ENCODE assay signal across 8 cellular contexts in the genomic region with DNA sequence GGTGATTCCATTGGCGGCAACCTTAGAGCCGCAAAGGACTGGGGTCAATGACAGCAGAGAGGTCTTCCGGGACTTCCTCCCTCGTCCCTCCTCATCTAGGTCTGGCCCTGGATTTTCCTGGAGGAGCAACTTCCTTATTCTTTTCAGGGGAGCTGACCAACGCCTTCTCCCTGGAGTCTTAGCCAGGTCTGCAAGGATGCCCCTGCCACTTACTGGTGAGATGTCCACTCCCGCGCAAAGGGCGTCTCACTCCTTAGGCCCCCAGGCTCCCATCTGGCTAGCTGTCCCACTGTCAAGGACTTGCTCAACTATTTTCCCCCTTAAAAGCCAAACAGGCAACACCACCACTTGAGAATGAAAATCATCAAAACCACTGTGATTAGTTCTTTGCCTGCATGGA.
"Had no signal": no experiment of that assay in that cellular context is flagged by ENCODE, and none has a peak within 500 bp of the region (broad histone marks: within the 10 kb centered on the region; RNA-seq: fewer than 3 reads in every experiment).

No MANE protein-coding gene starts in this region.

- FAIRE-seq: endometrium had no signal

- H3K4me3 Mint-ChIP-seq: activated CD4-positive, alpha-beta memory T cell treated with anti-CD3 and anti-CD28 coated beads, Interleukin-2, amount 10 ng/mL, durations not matched to agents 7 days and 5 days; nephron progenitor cell; stimulated activated naive CD8-positive, alpha-beta T cell treated with anti-CD3 and anti-CD28 coated beads, Interleukin-15, Interleukin-2, amounts not matched to agents 100 ng/mL and 50 ng/mL, for 24 hours had no signal

- H3K27me3 Mint-ChIP-seq: activated CD4-positive, alpha-beta memory T cell treated with anti-CD3 and anti-CD28 coated beads, Interleukin-2, amount 10 ng/mL, durations not matched to agents 7 days and 5 days; stimulated activated naive CD8-positive, alpha-beta T cell treated with anti-CD3 and anti-CD28 coated beads, Interleukin-15, Interleukin-2, amounts not matched to agents 100 ng/mL and 50 ng/mL, for 24 hours had no signal

- H3K27ac Mint-ChIP-seq: activated CD4-positive, alpha-beta memory T cell treated with anti-CD3 and anti-CD28 coated beads, Interleukin-2, amount 10 ng/mL, durations not matched to agents 7 days and 5 days; nephron progenitor cell; stimulated activated naive CD8-positive, alpha-beta T cell treated with anti-CD3 and anti-CD28 coated beads, Interleukin-15, Interleukin-2, amounts not matched to agents 100 ng/mL and 50 ng/mL, for 24 hours had no signal

- H3K9me3 Mint-ChIP-seq: activated CD4-positive, alpha-beta memory T cell treated with anti-CD3 and anti-CD28 coated beads, Interleukin-2, amount 10 ng/mL, durations not matched to agents 7 days and 5 days; nephron progenitor cell; stimulated activated naive CD8-positive, alpha-beta T cell treated with anti-CD3 and anti-CD28 coated beads, Interleukin-15, Interleukin-2, amounts not matched to agents 100 ng/mL and 50 ng/mL, for 24 hours had no signal

- H3K9me3 ChIP-seq: esophagus muscularis mucosa, mucosa of descending colon, SK-N-SH, upper lobe of right lung had no signal
